Comparison of ENCODE assay signal across 21 cellular contexts in genomic region chr2:175729049-175729706, GRCh38.
A peak's percentile ranks its signal among the peaks of the same experiment; 100 is the strongest.
DNase-seq lines count a peak whose midpoint lies in the region; ATAC-seq and TF ChIP-seq lines count a peak whose summit lies in the region.
"Had no signal": no experiment of that assay in that cellular context is flagged by ENCODE, and none has a peak within 500 bp of the region (broad histone marks: within the 10 kb centered on the region; RNA-seq: fewer than 3 reads in every experiment).

No MANE protein-coding gene starts in this region.

- intact Hi-C loops in Caco-2 (cut with micrococcal nuclease; ENCODE audit: unreplicated experiment) (no loop called here), left colon (cut with DNase I, micrococcal nuclease) (no loop called here), esophagus squamous epithelium (cut with DNase I) (no loop called here)

- H3K4me1 ChIP-seq in Caco-2 (peaks cover 42% of the 10 kb centered on the region), esophagus squamous epithelium (no peaks in the 10 kb centered on the region)
- H3K4me1 ChIP-seq: A549; BLaER1 treated with 17β-estradiol and CSF1 and Interleukin-3, amounts not matched to agents 10 nM and 100 nM had no signal

- CTCF ChIA-PET in Caco-2 (lab: Charles Lee), result interaction anchor here (1.0 kb wide), 1 partner anchor 45 kb away, joined by 3 read pairs; no protein-coding TSS in a partner anchor

- POLR2A ChIA-PET in Caco-2 (lab: Charles Lee), result no interaction called here

- H3K36me3 ChIP-seq in Caco-2 (ENCODE audit: control insufficient read depth, insufficient read depth, low read length) (no peaks in the 10 kb centered on the region), esophagus squamous epithelium (no peaks in the 10 kb centered on the region)
- H3K36me3 ChIP-seq: BLaER1 treated with 17β-estradiol and CSF1 and Interleukin-3, amounts not matched to agents 10 nM and 100 nM had no signal

- H3K9me3 ChIP-seq in Caco-2 (no peaks in the 10 kb centered on the region), esophagus squamous epithelium (no peaks in the 10 kb centered on the region)
- H3K9me3 ChIP-seq: A549; BLaER1 treated with 17β-estradiol and CSF1 and Interleukin-3, amounts not matched to agents 10 nM and 100 nM had no signal

- H3K27me3 ChIP-seq in Caco-2 (replicated peaks; ENCODE audit: control insufficient read depth, insufficient read depth, low read length), result no peaks in the 10 kb centered on the region
- H3K27me3 ChIP-seq in esophagus squamous epithelium, result peaks cover 0 to 4% (median 0%) of the 10 kb centered on the region in 4 donors
- H3K27me3 ChIP-seq: BLaER1 treated with 17β-estradiol and CSF1 and Interleukin-3, amounts not matched to agents 10 nM and 100 nM had no signal

- 79 to 84% methylated on average over 4 of the region's 4 CpGs for WGBS in esophagus squamous epithelium, 2 donors

- H3K27me3 Mint-ChIP-seq in Caco-2 (ENCODE audit: insufficient read depth, unreplicated experiment), result no peaks in the 10 kb centered on the region
- H3K27me3 Mint-ChIP-seq: B cell had no signal

- DNase-seq in Caco-2 (no peak), OCI-M1 (lab: John Stamatoyannopoulos, UW) (peak; percentile 55), left colon (no peak), myocyte (ENCODE audit: low read depth) (peak; percentile 35), esophagus squamous epithelium (lab: John Stamatoyannopoulos, UW) (no peak), DMS79 treated with DMSO at 0.1 percent for 48 hours (lab: John Stamatoyannopoulos, UW) (no peak)
- DNase-seq: AML-193; CD4-positive, alpha-beta T cell; CD8-positive, alpha-beta T cell; DMS 273 treated with DMSO at 0.1 percent for 48 hours; DMS153; DMS53; DMS79; GF-D8 had no signal

- no peak overlapping the region for H3K4me3 Mint-ChIP-seq in Caco-2 (ENCODE audit: unreplicated experiment)
- H3K4me3 Mint-ChIP-seq: B cell; CD4-positive, alpha-beta T cell; CD8-positive, alpha-beta T cell had no signal

- no peaks in the 10 kb centered on the region for H3K36me3 Mint-ChIP-seq in Caco-2 (ENCODE audit: insufficient read depth, unreplicated experiment)
- H3K36me3 Mint-ChIP-seq: CD8-positive, alpha-beta T cell had no signal

- no peak for TF ChIP-seq POLR2A in esophagus squamous epithelium (IDR thresholded peaks at IDR 0.05)

- peak; percentile 40 for ATAC-seq in left colon
- no peak for ATAC-seq in HG03045 (IDR thresholded peaks at IDR 0.05; ENCODE audit: unreplicated experiment)
- no peak for ATAC-seq in HG02840 (IDR thresholded peaks at IDR 0.05; ENCODE audit: low FRiP score, unreplicated experiment)
- ATAC-seq: A549; CD8-positive, alpha-beta T cell had no signal

- no peak for TF ChIP-seq CTCF in Caco-2 (IDR thresholded peaks at IDR 0.05; ENCODE audit: insufficient read depth in 1 of 2, low read depth in 1 of 2, low read length in 1 of 2, severe bottlenecking in 1 of 2, unreplicated experiment in 1 of 2)
- TF ChIP-seq CTCF in esophagus squamous epithelium (IDR thresholded peaks at IDR 0.05), result no peak

- no peak overlapping the region for H3K27ac ChIP-seq in esophagus squamous epithelium
- H3K27ac ChIP-seq: 22Rv1; A549; BLaER1 treated with 17β-estradiol and CSF1 and Interleukin-3, amounts not matched to agents 10 nM and 100 nM; C4-2B had no signal

- no peaks in the 10 kb centered on the region for H3K9me3 Mint-ChIP-seq in Caco-2 (ENCODE audit: unreplicated experiment)
- H3K9me3 Mint-ChIP-seq: CD8-positive, alpha-beta T cell had no signal

- H3K4me3 ChIP-seq in Caco-2 (ENCODE audit: low read depth, low read length), result no peak overlapping the region
- H3K4me3 ChIP-seq in esophagus squamous epithelium, result no peak overlapping the region
- H3K4me3 ChIP-seq: A549; BLaER1 treated with 17β-estradiol and CSF1 and Interleukin-3, amounts not matched to agents 10 nM and 100 nM had no signal

- peak overlapping the region; percentile 59 for H3K27ac Mint-ChIP-seq in Caco-2 (ENCODE audit: unreplicated experiment)
- H3K27ac Mint-ChIP-seq: B cell; CD4-positive, alpha-beta T cell; CD8-positive, alpha-beta T cell had no signal

- H3K4me1 Mint-ChIP-seq in Caco-2 (ENCODE audit: low read depth, unreplicated experiment), result peaks cover 33% of the 10 kb centered on the region
- H3K4me1 Mint-ChIP-seq: B cell had no signal

- BruUV-seq in Caco-2 (replicated peaks; lab: Mats Ljungman, UMichigan), result no TSS peak

Comparison
In these comparisons a context has a peak if more than half of its experiments do, and no peak if none do; other contexts are left out.
1. DNase-seq: peak in OCI-M1 (single experiment) and myocyte (single experiment); none in Caco-2 (0 of 2), left colon (0 of 2), esophagus squamous epithelium (single experiment) and DMS79 treated with DMSO at 0.1 percent for 48 hours (single experiment).